20 cellular contexts compared by ENCODE assay signal in the genomic region with DNA sequence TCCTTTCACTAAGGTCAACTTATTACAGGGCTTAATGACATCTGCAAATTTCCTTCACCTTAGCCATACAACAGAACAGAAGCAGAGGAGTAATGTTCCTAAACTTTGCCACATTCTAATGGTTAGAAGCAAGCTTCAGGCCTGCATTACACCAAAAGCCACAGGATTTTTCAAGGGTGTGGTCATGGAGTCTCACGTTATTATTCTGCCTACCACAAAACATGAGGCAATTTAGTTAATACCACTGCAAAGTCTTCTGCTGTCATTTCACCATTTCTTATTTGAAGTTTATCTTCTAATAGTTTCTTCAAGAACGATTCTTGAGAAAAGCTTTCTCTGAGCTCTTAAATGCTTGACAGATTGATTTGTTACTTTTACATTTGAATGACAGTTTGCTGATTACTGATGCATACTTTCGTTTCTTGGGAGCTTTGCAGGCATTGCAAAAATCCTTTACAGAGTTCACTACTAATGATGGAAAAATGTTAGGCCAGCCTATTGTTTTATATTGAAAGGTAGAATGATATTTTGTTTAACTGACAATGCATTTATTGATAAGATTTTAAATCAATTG.
DNase-seq lines count a peak whose midpoint lies in the region; ATAC-seq and TF ChIP-seq lines count a peak whose summit lies in the region.
"Had no signal": no experiment of that assay in that cellular context is flagged by ENCODE, and none has a peak within 500 bp of the region (broad histone marks: within the 10 kb centered on the region; RNA-seq: fewer than 3 reads in every experiment).

No MANE protein-coding gene starts in this region.

- H2AFZ ChIP-seq in KMS-11 (ENCODE audit: low read depth): no peak overlapping the region

- H3K27ac ChIP-seq in KMS-11 (peak overlapping the region; percentile 24; the same call in 1 of the 2 replicates), brain microvascular endothelial cell (no peak overlapping the region), upper lobe of right lung (no peak overlapping the region)
- H3K27ac ChIP-seq: C4-2B, skin epidermis, tibial artery had no signal

- no peaks in the 10 kb centered on the region for H3K9me3 ChIP-seq in upper lobe of right lung
- H3K9me3 ChIP-seq: tibial artery had no signal

- peak overlapping the region; percentile 33 for H3K4me2 ChIP-seq in KMS-11

- intact Hi-C loops in upper lobe of right lung (cut with DNase I): no loop called here

- TF ChIP-seq CTCF in KMS-11 (conservative IDR thresholded peaks at IDR 0.05; ENCODE audit: low read depth, low read length): no peak
- no peak for TF ChIP-seq CTCF in brain microvascular endothelial cell (IDR thresholded peaks at IDR 0.05; ENCODE audit: low read depth, low read length, missing control alignments)
- TF ChIP-seq CTCF in upper lobe of right lung (IDR thresholded peaks at IDR 0.05): no peak

- H3K4me3 ChIP-seq in KMS-11 (IDR thresholded peaks at IDR 0.05; ENCODE audit: insufficient read depth, low read depth, low read length): no peak overlapping the region
- no peak overlapping the region for H3K4me3 ChIP-seq in brain microvascular endothelial cell (ENCODE audit: low read depth, low read length)
- no peak overlapping the region for H3K4me3 ChIP-seq in upper lobe of right lung
- H3K4me3 ChIP-seq: K562, skin epidermis, tibial artery had no signal

- H3K27me3 ChIP-seq in KMS-11 (ENCODE audit: insufficient read depth, low read depth) (no peaks in the 10 kb centered on the region), brain microvascular endothelial cell (replicated peaks) (no peaks in the 10 kb centered on the region), upper lobe of right lung (no peaks in the 10 kb centered on the region)
- H3K27me3 ChIP-seq: tibial artery had no signal

- H3K79me2 ChIP-seq in KMS-11 (ENCODE audit: insufficient read depth, low read depth): no peaks in the 10 kb centered on the region

- no peak for ATAC-seq in upper lobe of right lung
- ATAC-seq: activated naive CD4-positive, alpha-beta T cell treated with anti-CD3 and anti-CD28 coated beads, Interleukin-2, amount 50 U/mL, for 72 hours; K562; left ventricle myocardium superior had no signal

- peaks cover 22% of the 10 kb centered on the region for H3K4me1 ChIP-seq in KMS-11 (ENCODE audit: low read depth, poor library complexity, severe bottlenecking)
- no peaks in the 10 kb centered on the region for H3K4me1 ChIP-seq in upper lobe of right lung

- no peaks in the 10 kb centered on the region for H4K20me1 ChIP-seq in KMS-11 (ENCODE audit: insufficient read depth)

- in situ Hi-C loops in brain microvascular endothelial cell (cut with HindIII; ENCODE audit: low pct_ligation_motif_present, low sequenced_read_pairs): no loop called here
- in situ Hi-C loops in KBM-7 (cut with MboI; ENCODE audit: low pct_unique_long_range_greater_than_20kb, low sequenced_read_pairs): no loop called here

- H3K36me3 ChIP-seq in KMS-11 (ENCODE audit: insufficient read depth) (no peaks in the 10 kb centered on the region), brain microvascular endothelial cell (replicated peaks) (no peaks in the 10 kb centered on the region), upper lobe of right lung (no peaks in the 10 kb centered on the region)
- H3K36me3 ChIP-seq: tibial artery had no signal

- DNase-seq in A172 (ENCODE audit: low spot score): peak; percentile 2
- DNase-seq in brain microvascular endothelial cell: peak; percentile 19
- DNase-seq in kidney tubule cell (ENCODE audit: low spot score): peak; percentile 62
- DNase-seq in SHP77 (lab: John Stamatoyannopoulos, UW): no peak
- DNase-seq in globus pallidus (ENCODE audit: low spot score): no peak
- DNase-seq in KBM-7: no peak
- no peak for DNase-seq in upper lobe of right lung
- DNase-seq: activated CD4-positive, alpha-beta T cell treated with anti-CD3 and anti-CD28 coated beads for 48 hours; activated CD8-positive, alpha-beta memory T cell treated with anti-CD3 and anti-CD28 coated beads, Interleukin-2, amount 50 U/mL, for 48 hours; DMS153; left ventricle myocardium superior; NCI-H1417 treated with DMSO at 0.1 percent for 48 hours; NCI-H2227 treated with DMSO at 0.1 percent for 48 hours; T-helper 9 cell; tibial artery had no signal

- H3K9ac ChIP-seq in KMS-11: no peak overlapping the region

Comparison
In these comparisons a context has a peak if more than half of its experiments do, and no peak if none do; other contexts are left out.
1. DNase-seq: peak in A172 (single experiment), brain microvascular endothelial cell (single experiment) and kidney tubule cell (single experiment); none in SHP77 (0 of 2), globus pallidus (single experiment), KBM-7 (single experiment) and upper lobe of right lung (single experiment).